In the genomic region with DNA sequence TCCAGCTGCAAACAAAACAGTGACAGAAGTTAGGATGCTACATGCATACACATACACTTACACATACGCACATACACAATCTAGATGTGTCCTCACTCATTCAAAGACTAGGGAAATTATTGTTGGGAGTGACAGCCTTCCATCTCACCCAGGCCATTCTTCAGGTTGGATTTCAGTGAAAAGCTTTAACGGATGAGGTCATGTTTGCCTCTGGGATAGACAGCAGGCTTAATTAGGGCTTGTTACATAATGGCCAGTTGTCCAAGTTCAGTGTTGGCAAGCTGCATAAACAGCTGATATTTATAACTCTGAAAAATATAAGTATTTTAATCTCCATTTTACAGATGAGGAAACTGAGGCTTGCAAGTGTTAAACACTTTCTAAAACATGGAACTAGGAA, we compare ENCODE assay signal across 1 cellular context.
TF ChIP-seq lines count a peak whose summit lies in the region.

No MANE protein-coding gene starts in this region.

TF ChIP-seq in HepG2, 621 proteins besides CTCF, POLR2A, EP300 and RAD21 (continued from another document):
- TF ChIP-seq, protein P1, sequence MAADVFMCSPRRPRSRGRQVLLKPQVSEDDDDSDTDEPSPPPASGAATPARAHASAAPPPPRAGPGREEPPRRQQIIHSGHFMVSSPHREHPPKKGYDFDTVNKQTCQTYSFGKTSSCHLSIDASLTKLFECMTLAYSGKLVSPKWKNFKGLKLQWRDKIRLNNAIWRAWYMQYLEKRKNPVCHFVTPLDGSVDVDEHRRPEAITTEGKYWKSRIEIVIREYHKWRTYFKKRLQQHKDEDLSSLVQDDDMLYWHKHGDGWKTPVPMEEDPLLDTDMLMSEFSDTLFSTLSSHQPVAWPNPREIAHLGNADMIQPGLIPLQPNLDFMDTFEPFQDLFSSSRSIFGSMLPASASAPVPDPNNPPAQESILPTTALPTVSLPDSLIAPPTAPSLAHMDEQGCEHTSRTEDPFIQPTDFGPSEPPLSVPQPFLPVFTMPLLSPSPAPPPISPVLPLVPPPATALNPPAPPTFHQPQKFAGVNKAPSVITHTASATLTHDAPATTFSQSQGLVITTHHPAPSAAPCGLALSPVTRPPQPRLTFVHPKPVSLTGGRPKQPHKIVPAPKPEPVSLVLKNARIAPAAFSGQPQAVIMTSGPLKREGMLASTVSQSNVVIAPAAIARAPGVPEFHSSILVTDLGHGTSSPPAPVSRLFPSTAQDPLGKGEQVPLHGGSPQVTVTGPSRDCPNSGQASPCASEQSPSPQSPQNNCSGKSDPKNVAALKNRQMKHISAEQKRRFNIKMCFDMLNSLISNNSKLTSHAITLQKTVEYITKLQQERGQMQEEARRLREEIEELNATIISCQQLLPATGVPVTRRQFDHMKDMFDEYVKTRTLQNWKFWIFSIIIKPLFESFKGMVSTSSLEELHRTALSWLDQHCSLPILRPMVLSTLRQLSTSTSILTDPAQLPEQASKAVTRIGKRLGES (CRISPR knock-in tag; IDR thresholded peaks at IDR 0.05; ENCODE audit: borderline replicate concordance) = no peak
- TF ChIP-seq PHF20 (CRISPR knock-in tag; IDR thresholded peaks at IDR 0.05) = no peak
TF ChIP-seq in HepG2: peak in this region for 1.
